8 cellular contexts compared by ENCODE assay signal in genomic region chr1:51569284-51570062, GRCh38. TPM values are rescaled to one million over a fixed set of nuclear protein-coding genes. Genes with fewer than 3 reads are reported as not detected.
DNase-seq lines count a peak whose midpoint lies in the region; ATAC-seq, FAIRE-seq and TF ChIP-seq lines count a peak whose summit lies in the region.

No MANE protein-coding gene starts in this region.

- H3K4me1 ChIP-seq in BLaER1 (peaks cover 63% of the 10 kb centered on the region), OCI-LY1 (ENCODE audit: insufficient read depth, low read length, severe bottlenecking) (peaks cover 26% of the 10 kb centered on the region), kidney (ENCODE audit: control insufficient read depth in 1 of 2, insufficient read depth in 1 of 2, low read depth in 1 of 2, low read length in 2 of 2) (peaks cover 0 to 7% of the 10 kb centered on the region in 2 donors)

- DNase-seq in activated naive CD8-positive, alpha-beta T cell treated with anti-CD3 and anti-CD28 coated beads, Interleukin-2, amount 50 U/mL, for 24 hours = peak; percentile 41
- DNase-seq in kidney (no peak), NCI-H510A treated with DMSO at 0.1 percent for 48 hours (lab: John Stamatoyannopoulos, UW) (no peak)
- peak; percentile 33 for DNase-seq in stimulated activated naive CD4-positive, alpha-beta T cell treated with Interleukin-2 at 50 U/mL for 16 hours (lab: John Stamatoyannopoulos, UW)

- H3K4me3 ChIP-seq in BLaER1 (peak overlapping the region; percentile 46), OCI-LY1 (ENCODE audit: low read depth, low read length, poor library complexity, severe bottlenecking) (no peak overlapping the region), kidney (ENCODE audit: low read length in 2 of 2) (no peak overlapping the region)

- H3K27me3 Mint-ChIP-seq in activated naive CD8-positive, alpha-beta T cell treated with anti-CD3 and anti-CD28 coated beads, Interleukin-2, amount 50 U/mL, for 24 hours = no peaks in the 10 kb centered on the region

- no peak for FAIRE-seq in kidney (lab: Jason Lieb, UNC)

- H3K9me3 Mint-ChIP-seq in activated naive CD8-positive, alpha-beta T cell treated with anti-CD3 and anti-CD28 coated beads, Interleukin-2, amount 50 U/mL, for 24 hours = no peaks in the 10 kb centered on the region

- no peaks in the 10 kb centered on the region for H3K9me2 ChIP-seq in OCI-LY1 (ENCODE audit: low read depth, low read length)

- TF ChIP-seq CTCF in OCI-LY1 (IDR thresholded peaks at IDR 0.05; ENCODE audit: low read length) (peak; percentile 53; the same call in 1 of the 2 replicates), kidney (IDR thresholded peaks at IDR 0.05; ENCODE audit: borderline replicate concordance, extremely low read depth, insufficient read depth) (peak; percentile 5)

- no peaks in the 10 kb centered on the region for H3F3A ChIP-seq in OCI-LY1 (ENCODE audit: insufficient read depth, low read length)

- H3K36me3 Mint-ChIP-seq in activated naive CD8-positive, alpha-beta T cell treated with anti-CD3 and anti-CD28 coated beads, Interleukin-2, amount 50 U/mL, for 24 hours (ENCODE audit: low read depth) = no peaks in the 10 kb centered on the region

- H3K9ac ChIP-seq in BLaER1 (peak overlapping the region; percentile 69), OCI-LY1 (ENCODE audit: low read length) (no peak overlapping the region), kidney (ENCODE audit: low read length in 2 of 2) (no peak overlapping the region)

- H3K27ac Mint-ChIP-seq in activated naive CD8-positive, alpha-beta T cell treated with anti-CD3 and anti-CD28 coated beads, Interleukin-2, amount 50 U/mL, for 24 hours = peak overlapping the region; percentile 79

- no peaks in the 10 kb centered on the region for H4K20me1 ChIP-seq in BLaER1
- no peaks in the 10 kb centered on the region for H4K20me1 ChIP-seq in OCI-LY1 (ENCODE audit: insufficient read depth, low read length)

- H3K9me3 ChIP-seq in BLaER1 = no peaks in the 10 kb centered on the region
- H3K9me3 ChIP-seq in OCI-LY1 (ENCODE audit: low read length) = no peaks in the 10 kb centered on the region
- H3K9me3 ChIP-seq in kidney (ENCODE audit: control insufficient read depth in 1 of 2, low read length in 2 of 2) = no peaks in the 10 kb centered on the region

- H3K27ac ChIP-seq in BLaER1 (peak overlapping the region; percentile 77), OCI-LY1 (ENCODE audit: low read depth, low read length, poor library complexity, severe bottlenecking) (peak overlapping the region; percentile 61), kidney (ENCODE audit: low read depth in 2 of 2, low read length in 2 of 2) (no peak overlapping the region)

- H3K4me2 ChIP-seq in BLaER1 = peak overlapping the region; percentile 87
- H3K4me2 ChIP-seq in OCI-LY1 (ENCODE audit: low read length) = peak overlapping the region; percentile 28; the same call in 1 of the 2 replicates

- 0 out of 2 replicates have a peak overlapping the region, but pooled peaks have one; percentile 6 for H2AFZ ChIP-seq in OCI-LY1 (ENCODE audit: low read length)

- H3K27me3 ChIP-seq in BLaER1 = no peaks in the 10 kb centered on the region
- H3K27me3 ChIP-seq in OCI-LY1 (ENCODE audit: insufficient read depth, low read length) = no peaks in the 10 kb centered on the region

- no peak overlapping the region for H3K4me3 Mint-ChIP-seq in activated naive CD8-positive, alpha-beta T cell treated with anti-CD3 and anti-CD28 coated beads, Interleukin-2, amount 50 U/mL, for 24 hours

- no peaks in the 10 kb centered on the region for H3K79me2 ChIP-seq in OCI-LY1 (ENCODE audit: insufficient read depth, low read length)

- H3K4me1 Mint-ChIP-seq in activated naive CD8-positive, alpha-beta T cell treated with anti-CD3 and anti-CD28 coated beads, Interleukin-2, amount 50 U/mL, for 24 hours = peaks cover 40% of the 10 kb centered on the region

- peak; percentile 86 for ATAC-seq in GM18870 (IDR thresholded peaks at IDR 0.05; ENCODE audit: unreplicated experiment)
- ATAC-seq in HG03039 (IDR thresholded peaks at IDR 0.05; ENCODE audit: unreplicated experiment) = peak; percentile 56
- ATAC-seq in activated naive CD8-positive, alpha-beta T cell treated with anti-CD3 and anti-CD28 coated beads, Interleukin-2, amount 50 U/mL, for 24 hours = peak; percentile 85

- intact Hi-C loops in kidney (cut with DNase I) = no loop called here

- H3K36me3 ChIP-seq in BLaER1 (no peaks in the 10 kb centered on the region), OCI-LY1 (ENCODE audit: insufficient read depth, low read length) (no peaks in the 10 kb centered on the region), kidney (ENCODE audit: control insufficient read depth in 1 of 2, insufficient read depth in 2 of 2, low read length in 2 of 2) (no peaks in the 10 kb centered on the region)

RNA-seq across cellular contexts. Expression of gene OSBPL9, which starts 47.4 kb away (rescaled TPM):
- total RNA-seq in kidney = 76.6 TPM
- 73.2 TPM for polyA plus RNA-seq in kidney (ENCODE audit: insufficient read depth, low read depth, low replicate concordance)

RNA-seq across cellular contexts. Expression of gene EPS15, which starts 50.4 kb away (rescaled TPM):
- 91.3 TPM for total RNA-seq in kidney
- 17.5 TPM for polyA plus RNA-seq in kidney (ENCODE audit: insufficient read depth, low read depth, low replicate concordance)

Comparison
In these comparisons a context has a peak if more than half of its experiments do, and no peak if none do; other contexts are left out.
1. H3K27ac ChIP-seq: peak in BLaER1 (single experiment) and OCI-LY1 (single experiment); none in kidney (0 of 2).
2. DNase-seq: peak in activated naive CD8-positive, alpha-beta T cell treated with anti-CD3 and anti-CD28 coated beads, Interleukin-2, amount 50 U/mL, for 24 hours (single experiment) and stimulated activated naive CD4-positive, alpha-beta T cell treated with Interleukin-2 at 50 U/mL for 16 hours (single experiment); none in kidney (single experiment) and NCI-H510A treated with DMSO at 0.1 percent for 48 hours (single experiment).
3. Peak in every context shown above with its lines, with median percentiles within 50 percentile points of each other: ATAC-seq.